8 cellular contexts compared by ENCODE assay signal in genomic region chr12:47079894-47080724, GRCh38. TPM values are rescaled to one million over a fixed set of nuclear protein-coding genes. Genes with fewer than 3 reads are reported as not detected.
DNase-seq lines count a peak whose midpoint lies in the region; ATAC-seq and TF ChIP-seq lines count a peak whose summit lies in the region.

TSS of gene AMIGO2 (minus strand) at chr12:47079959. CDS start at chr12:47079002, 957 bp downstream.

- H3K9me3 Mint-ChIP-seq in progenitor cell of endocrine pancreas (ENCODE audit: low read depth): no peaks in the 10 kb centered on the region

- no peaks in the 10 kb centered on the region for H3K36me3 Mint-ChIP-seq in progenitor cell of endocrine pancreas (ENCODE audit: insufficient read depth)

- H3K4me1 ChIP-seq in adrenal gland (replicated peaks in 1 of 2): peaks cover 6 to 48% of the 10 kb centered on the region in 2 donors
- peaks cover 0 to 12% of the 10 kb centered on the region in 2 donors for H3K4me1 ChIP-seq in right atrium auricular region

- intact Hi-C loops in adrenal gland (cut with DNase I): loop anchor here in 1 of 2 donors (5.0 to 10.0 kb wide), 3 partner anchors 43 to 227 kb away; no protein-coding TSS in a partner anchor

- H3K36me3 ChIP-seq in adrenal gland (replicated peaks in 1 of 2): no peaks in the 10 kb centered on the region
- H3K36me3 ChIP-seq in right atrium auricular region: no peaks in the 10 kb centered on the region

- H3K27ac Mint-ChIP-seq in progenitor cell of endocrine pancreas: no peak within 1 kb of the TSS

- H3K27me3 Mint-ChIP-seq in progenitor cell of endocrine pancreas: peaks cover 62% of the 10 kb centered on the region

- peak; percentile 27 for ATAC-seq in HG02852 (IDR thresholded peaks at IDR 0.05; ENCODE audit: unreplicated experiment)

- H3K4me3 Mint-ChIP-seq in progenitor cell of endocrine pancreas (ENCODE audit: low read depth): peak within 1 kb of the TSS; percentile 83

- H3K27me3 ChIP-seq in adrenal gland (no peaks in the 10 kb centered on the region), right atrium auricular region (no peaks in the 10 kb centered on the region)

- WGBS in adrenal gland, 4 donors: 0 to 1% (median 0%) methylated on average over 6 to 59 of the region's 59 CpGs

- peak within 1 kb of the TSS; percentile 24 to 90 (median 57) for H3K4me3 ChIP-seq in adrenal gland
- H3K4me3 ChIP-seq in right atrium auricular region: peak within 1 kb of the TSS; percentile 63 to 65

- no peak for TF ChIP-seq POLR2A in adrenal gland (IDR thresholded peaks at IDR 0.05)

- CTCF ChIA-PET in GM10248 (lab: Yijun Ruan, JAX): interaction anchor here (0.7 to 2.1 kb wide), 5 partner anchors 9 to 227 kb away, joined by 3 to 10 read pairs (median 4); no protein-coding TSS in a partner anchor

- peaks cover 16% of the 10 kb centered on the region for H3K4me1 Mint-ChIP-seq in progenitor cell of endocrine pancreas (ENCODE audit: low read depth)

- in situ Hi-C loops in SK-MEL-5 (cut with HindIII; ENCODE audit: low pct_unique_long_range_greater_than_20kb, low sequenced_read_pairs): no loop called here

- DNase-seq in GM10248 (ENCODE audit: extremely low spot score) (peak; percentile 41), SK-MEL-5 (ENCODE audit: low read depth, low spot score) (no peak), adrenal gland (peak; percentile 63 to 82 (median 66)), right atrium auricular region (ENCODE audit: low spot score) (peak; percentile 85), progenitor cell of endocrine pancreas (ENCODE audit: low spot score, unreplicated experiment) (no peak), GM19238 (ENCODE audit: insufficient read length, low spot score) (no peak), NK-92 (lab: John Stamatoyannopoulos, UW; ENCODE audit: unreplicated experiment) (no peak)

- H3K27ac ChIP-seq in adrenal gland (peak within 1 kb of the TSS; percentile 68 to 93 (median 90)), right atrium auricular region (peak within 1 kb of the TSS; percentile 80 to 89)

- TF ChIP-seq CTCF in GM10248 (IDR thresholded peaks at IDR 0.05; ENCODE audit: control extremely low read depth, extremely low read depth, low read depth, missing control alignments) (no peak), adrenal gland (IDR thresholded peaks at IDR 0.05) (no peak), right atrium auricular region (IDR thresholded peaks at IDR 0.05) (no peak), progenitor cell of endocrine pancreas (IDR thresholded peaks at IDR 0.05; ENCODE audit: unreplicated experiment) (no peak)

- H3K9me3 ChIP-seq in adrenal gland (replicated peaks in 1 of 3) (no peaks in the 10 kb centered on the region), right atrium auricular region (no peaks in the 10 kb centered on the region)

- POLR2A ChIA-PET in GM10248 (lab: Yijun Ruan, JAX): no interaction called here

RNA-seq across cellular contexts. Expression of gene AMIGO2, which starts in this region (rescaled TPM):
- total RNA-seq in SK-MEL-5 (2014; rRNA removed; shearing (Covaris generic)): 14.6 and 14.8 TPM in 2 replicates
- polyA plus RNA-seq in SK-MEL-5 (2015; cell fraction: cytosol; rRNA removed): 11.3 and 14.4 TPM in 2 replicates
- polyA plus RNA-seq in SK-MEL-5 (2015; cell fraction: nucleus; rRNA removed): 13.5 and 15.0 TPM in 2 replicates
- total RNA-seq in adrenal gland (10 to 100 TPM; 16.5 to 34.7 (median 28.8) TPM), right atrium auricular region (1 to 10 TPM; 2.3 to 5.8 TPM), progenitor cell of endocrine pancreas (9.3 and 10.7 TPM in 2 replicates)
- 10 to 100 TPM; 10.6 to 40.4 (median 22.7) TPM for polyA plus RNA-seq in adrenal gland

Comparison
In these comparisons a context has a peak if more than half of its experiments do, and no peak if none do; other contexts are left out.
1. DNase-seq: peak in GM10248 (single experiment), adrenal gland (7 of 7) and right atrium auricular region (single experiment); none in SK-MEL-5 (single experiment), progenitor cell of endocrine pancreas (single experiment), GM19238 (single experiment) and NK-92 (single experiment).